9 cellular contexts compared by ENCODE assay signal in the genomic region with DNA sequence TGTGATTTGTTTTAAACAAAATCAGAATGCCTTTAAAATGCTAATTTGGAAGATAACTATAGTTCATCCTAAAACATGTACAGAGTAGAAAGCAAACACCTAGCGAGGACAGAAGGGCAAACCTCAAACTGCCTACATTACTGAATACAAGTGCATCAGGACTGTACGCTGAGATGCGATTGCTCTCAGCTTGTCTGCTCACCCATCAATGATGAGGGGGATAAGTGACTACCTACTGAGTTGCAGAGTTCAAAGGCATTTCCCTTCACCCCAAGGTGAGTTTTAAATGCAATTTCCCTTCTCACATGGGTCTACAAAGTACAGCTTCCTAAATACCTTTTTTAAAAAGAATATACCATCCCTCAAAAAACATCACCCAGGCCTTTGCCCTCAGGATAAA. TPM values are rescaled to one million over a fixed set of nuclear protein-coding genes. Genes with fewer than 3 reads are reported as not detected.
DNase-seq lines count a peak whose midpoint lies in the region; ATAC-seq, FAIRE-seq and TF ChIP-seq lines count a peak whose summit lies in the region.
"Had no signal": no experiment of that assay in that cellular context is flagged by ENCODE, and none has a peak within 500 bp of the region (broad histone marks: within the 10 kb centered on the region; RNA-seq: fewer than 3 reads in every experiment).

No MANE protein-coding gene starts in this region.

- POLR2A ChIA-PET in A549 (lab: Yijun Ruan, JAX) = interaction anchor here (0.7 to 2.4 kb wide), 9 partner anchors 9 to 318 kb away, joined by 3 to 17 read pairs (median 3); a partner anchor contains a TSS
- POLR2A ChIA-PET in naive thymus-derived CD8-positive, alpha-beta T cell (lab: Charles Lee) = no interaction called here

- no peaks in the 10 kb centered on the region for H3K9me3 Mint-ChIP-seq in naive thymus-derived CD8-positive, alpha-beta T cell
- H3K9me3 Mint-ChIP-seq: naive B cell had no signal

- peak overlapping the region; percentile 14 for H3K9ac ChIP-seq in Loucy (ENCODE audit: low read depth, low read length, poor library complexity, severe bottlenecking)

- H3K4me3 Mint-ChIP-seq in naive thymus-derived CD8-positive, alpha-beta T cell = peak overlapping the region in 4 of 10 donors; percentile 9 to 79 (median 48)
- H3K4me3 Mint-ChIP-seq: naive B cell had no signal

- DNase-seq in A549 (ENCODE audit: low read depth in 1 of 2, low spot score in 1 of 2) (no peak), body of pancreas (no peak), cerebellar nuclear complex (lab: John Stamatoyannopoulos, UW) (no peak), HTR-8/SVneo (ENCODE audit: insufficient read length, low spot score) (no peak), ovary (no peak), AG08395 (ENCODE audit: low spot score) (no peak)
- no peak for DNase-seq in naive thymus-derived CD8-positive, alpha-beta T cell
- DNase-seq: naive B cell had no signal

- peak overlapping the region; percentile 96 to 98 for H3K27ac ChIP-seq in A549
- H3K27ac ChIP-seq in body of pancreas = peak overlapping the region; percentile 63 to 89 (median 72)
- H3K27ac ChIP-seq in ovary = no peak overlapping the region

- H3K9me3 ChIP-seq in A549 (no peaks in the 10 kb centered on the region), Loucy (ENCODE audit: insufficient read depth, low read depth, low read length) (no peaks in the 10 kb centered on the region), body of pancreas (no peaks in the 10 kb centered on the region), ovary (no peaks in the 10 kb centered on the region)

- intact Hi-C loops in body of pancreas (cut with DNase I) (no loop called here), ovary (cut with DNase I) (no loop called here)

- WGBS in A549 (ENCODE audit: missing lambda C conversion rate) = 6% methylated on average over 3 of the region's 3 CpGs
- 87 to 96% methylated on average over 3 of the region's 3 CpGs for WGBS in body of pancreas, 2 donors
- WGBS in ovary, 3 donors = 88 to 98% (median 94%) methylated on average over 3 of the region's 3 CpGs

- TF ChIP-seq POLR2A in A549 (IDR thresholded peaks at IDR 0.05; ENCODE audit: low read length) (no peak), body of pancreas (IDR thresholded peaks at IDR 0.05) (no peak), ovary (IDR thresholded peaks at IDR 0.05) (no peak)

- H3F3A ChIP-seq in Loucy (ENCODE audit: low read depth) = no peaks in the 10 kb centered on the region; the same call in 1 of the 2 replicates

- H3K27me3 Mint-ChIP-seq in naive thymus-derived CD8-positive, alpha-beta T cell = no peaks in the 10 kb centered on the region

- peaks cover 68% of the 10 kb centered on the region for H3K4me1 ChIP-seq in A549
- H3K4me1 ChIP-seq in Loucy (ENCODE audit: insufficient read depth, low read length, poor library complexity, severe bottlenecking) = peaks cover 24% of the 10 kb centered on the region
- H3K4me1 ChIP-seq in body of pancreas = peaks cover 49% of the 10 kb centered on the region
- H3K4me1 ChIP-seq in ovary (ENCODE audit: insufficient read depth) = peaks cover 3% of the 10 kb centered on the region

- H3K9me2 ChIP-seq in Loucy (replicated peaks; ENCODE audit: low read depth, low read length) = no peaks in the 10 kb centered on the region

- H3K27ac Mint-ChIP-seq in naive thymus-derived CD8-positive, alpha-beta T cell = peak overlapping the region in 8 of 10 donors; percentile 3 to 91 (median 45)

- TF ChIP-seq EP300 in A549 (IDR thresholded peaks at IDR 0.05) (no peak), ovary (IDR thresholded peaks at IDR 0.05) (no peak)

- no peaks in the 10 kb centered on the region for H3K27me3 ChIP-seq in Loucy (ENCODE audit: insufficient read depth, low read length, poor library complexity, severe bottlenecking)
- no peaks in the 10 kb centered on the region for H3K27me3 ChIP-seq in body of pancreas
- no peaks in the 10 kb centered on the region for H3K27me3 ChIP-seq in ovary

- CTCF ChIA-PET in A549 (lab: Yijun Ruan, JAX) = interaction anchor here (0.9 to 3.5 kb wide), 3 partner anchors 53 to 355 kb away, joined by 3 to 15 read pairs (median 4); a partner anchor contains a TSS

- FAIRE-seq in A549 (lab: Jason Lieb, UNC) = no peak
- no peak for FAIRE-seq in HTR-8/SVneo (lab: Jason Lieb, UNC)

- H3K4me3 ChIP-seq in A549 (0 out of 3 replicates have a peak overlapping the region, but pooled peaks have one; percentile 12), Loucy (ENCODE audit: low read length, poor library complexity, severe bottlenecking) (no peak overlapping the region), body of pancreas (no peak overlapping the region), ovary (no peak overlapping the region)

- no peaks in the 10 kb centered on the region for H3K79me2 ChIP-seq in Loucy (ENCODE audit: insufficient read depth, low read length)

- no peaks in the 10 kb centered on the region for H3K36me3 Mint-ChIP-seq in naive thymus-derived CD8-positive, alpha-beta T cell
- H3K36me3 Mint-ChIP-seq: naive B cell had no signal

- H2AFZ ChIP-seq in Loucy (ENCODE audit: low read length) = peak overlapping the region; percentile 56; the same call in 1 of the 2 replicates

- peaks cover 10 to 54% (median 24%) of the 10 kb centered on the region in 4 donors for H3K4me1 Mint-ChIP-seq in naive thymus-derived CD8-positive, alpha-beta T cell

- peak overlapping the region; percentile 82 for H3K4me2 ChIP-seq in A549
- peak overlapping the region; percentile 38 for H3K4me2 ChIP-seq in Loucy (ENCODE audit: low read depth, low read length, poor library complexity, severe bottlenecking)

- TF ChIP-seq CTCF in A549 (IDR thresholded peaks at IDR 0.05) = no peak
- TF ChIP-seq CTCF in Loucy (conservative IDR thresholded peaks at IDR 0.05; ENCODE audit: low read length) = no peak
- no peak for TF ChIP-seq CTCF in body of pancreas (IDR thresholded peaks at IDR 0.05)
- no peak for TF ChIP-seq CTCF in ovary (IDR thresholded peaks at IDR 0.05)

- ATAC-seq in A549 = peak; percentile 18 to 35
- ATAC-seq in body of pancreas = no peak
- ATAC-seq in naive thymus-derived CD8-positive, alpha-beta T cell = peak in 1 of 2 donors; percentile 17

- no peak for TF ChIP-seq RAD21 in A549 (conservative IDR thresholded peaks at IDR 0.05 in 1 of 2, IDR thresholded peaks at IDR 0.05 in 1 of 2)

- H4K20me1 ChIP-seq in Loucy (ENCODE audit: insufficient read depth, low read length, poor library complexity, severe bottlenecking) = no peaks in the 10 kb centered on the region

- H3K36me3 ChIP-seq in Loucy (ENCODE audit: insufficient read depth, low read length) (no peaks in the 10 kb centered on the region), body of pancreas (replicated peaks in 1 of 2; ENCODE audit: insufficient read depth in 1 of 2, low read depth in 2 of 2) (no peaks in the 10 kb centered on the region), ovary (no peaks in the 10 kb centered on the region)

TF ChIP-seq in A549, 52 proteins besides CTCF, POLR2A, EP300 and RAD21:
- TF ChIP-seq RCOR1 (IDR thresholded peaks at IDR 0.05; ENCODE audit: low read depth, low read length) (no peak), TP53 (CRISPR knock-in tag; IDR thresholded peaks at IDR 0.05) (peak; percentile 64; the same call in 1 of the 2 replicates)

RNA-seq across cellular contexts. Expression of a gene that starts 52.9 kb away (rescaled TPM):
- polyA plus RNA-seq in A549 (2011; rRNA removed) (54.1 and 71.6 TPM in 2 replicates), A549 (2017; fragmentation: RNase III; extraction: RNeasy Plus Mini Kit Qiagen cat#74134 plus additional on column Dnase treatment) (32.7 to 43.1 TPM (median 39.3 TPM) in 3 replicates), ovary (10 to 100 TPM; 11.4 to 13.1 TPM)
- polyA plus RNA-seq in A549 (2012; cell fraction: cytosol; rRNA removed) = 34.1 and 42.4 TPM in 2 replicates
- polyA plus RNA-seq in A549 (2012; cell fraction: nucleus; rRNA removed) = 42.2 and 45.0 TPM in 2 replicates
- 44.3 and 53.0 TPM in 2 replicates for polyA minus RNA-seq in A549 (2011; rRNA and poly(A)+ RNA removed)
- total RNA-seq in body of pancreas (10 to 100 TPM; 11.9 to 22.4 TPM), ovary (10 to 100 TPM in 6 of 7 donors, 1 to 10 TPM in 1; 3.8 to 37.7 (median 19.6) TPM)
- 1 to 10 TPM; 1.1 to 1.2 TPM for total RNA-seq in naive thymus-derived CD8-positive, alpha-beta T cell
- polyA plus RNA-seq in naive thymus-derived CD8-positive, alpha-beta T cell = under 1 TPM; 0.04 to 0.13 (median 0.12) TPM

Comparison
In these comparisons a context has a peak if more than half of its experiments do, and no peak if none do; other contexts are left out.
1. H3K27ac ChIP-seq: peak in A549 (2 of 2) and body of pancreas (4 of 4); none in ovary (0 of 2).